In the genomic region with DNA sequence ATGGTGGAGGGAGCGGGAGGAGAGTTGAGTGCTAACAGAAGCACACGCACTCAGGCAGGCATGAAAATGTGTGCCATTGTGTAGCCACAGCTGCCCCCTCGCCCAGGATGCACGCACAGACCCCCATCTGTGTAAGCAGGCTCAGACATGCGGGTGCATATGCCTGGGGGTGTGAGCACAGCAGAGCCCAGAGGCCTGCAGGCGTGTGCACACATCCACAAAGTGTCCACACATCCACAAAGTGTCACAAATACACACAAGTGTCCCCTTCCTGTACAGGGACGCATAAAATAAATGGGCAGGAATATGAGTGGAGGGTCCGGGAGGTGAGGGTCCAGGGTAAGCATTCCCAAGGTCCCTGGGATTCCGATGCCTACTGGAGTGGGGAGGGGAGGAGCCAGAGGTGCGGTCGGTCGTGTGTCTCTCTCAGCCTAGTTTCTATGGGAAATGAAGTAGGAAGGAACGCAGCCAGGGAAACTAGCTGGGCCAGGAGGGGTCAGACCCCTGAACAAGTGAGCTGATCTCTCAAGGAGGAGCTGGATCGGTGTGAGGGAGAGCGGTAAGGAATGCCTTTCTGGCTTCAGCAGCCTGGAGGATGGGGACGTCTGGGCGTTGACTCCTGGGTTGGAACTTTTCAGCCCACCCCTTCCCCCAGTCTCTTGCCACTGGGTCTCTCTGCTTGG, we compare ENCODE assay signal across 13 cellular contexts. TPM values are rescaled to one million over a fixed set of nuclear protein-coding genes. Genes with fewer than 3 reads are reported as not detected.
DNase-seq lines count a peak whose midpoint lies in the region; ATAC-seq and TF ChIP-seq lines count a peak whose summit lies in the region.
"Had no signal": no experiment of that assay in that cellular context is flagged by ENCODE, and none has a peak within 500 bp of the region (broad histone marks: within the 10 kb centered on the region; RNA-seq: fewer than 3 reads in every experiment).

No MANE protein-coding gene starts in this region.

- no peaks in the 10 kb centered on the region for H3K36me3 ChIP-seq in Peyer's patch
- H3K36me3 ChIP-seq: adrenal gland had no signal

- POLR2A ChIA-PET in WTC11 (lab: Charles Lee) = interaction anchor here (1.3 kb wide), 1 partner anchor 12 kb away, joined by 3 read pairs; no protein-coding TSS in a partner anchor

- H3K27ac ChIP-seq in Peyer's patch = no peak overlapping the region

- H3K27me3 ChIP-seq in Peyer's patch = peaks cover 0 to 6% of the 10 kb centered on the region in 2 donors

- peaks cover 0 to 20% (median 0%) of the 10 kb centered on the region in 4 donors for H3K4me1 ChIP-seq in Peyer's patch

- peak; percentile 13 for ATAC-seq in WTC11
- ATAC-seq in natural killer cell treated with Interleukin-12 subunit alpha and Interleukin-12 subunit beta and Interleukin-15 and Interleukin-18, amount 100 ng/mL, for 72 hours = no peak
- ATAC-seq: T-cell had no signal

- H3K4me3 ChIP-seq in Peyer's patch = no peak overlapping the region

- H3K36me3 Mint-ChIP-seq in WTC11 = no peaks in the 10 kb centered on the region
- no peaks in the 10 kb centered on the region for H3K36me3 Mint-ChIP-seq in glutamatergic neuron (ENCODE audit: unreplicated experiment)
- H3K36me3 Mint-ChIP-seq in natural killer cell treated with Interleukin-12 subunit alpha and Interleukin-12 subunit beta and Interleukin-15 and Interleukin-18, amount 100 ng/mL, for 72 hours = no peaks in the 10 kb centered on the region
- H3K36me3 Mint-ChIP-seq: CD4-positive, CD25-positive, alpha-beta regulatory T cell; T-cell had no signal

- no peak for TF ChIP-seq POLR2A in Peyer's patch (IDR thresholded peaks at IDR 0.05)

- peak; percentile 43 for DNase-seq in ELF-1 (ENCODE audit: low read depth, low spot score)
- DNase-seq in WTC11 (ENCODE audit: low spot score) = no peak
- DNase-seq in glutamatergic neuron = no peak
- DNase-seq in posterior vena cava (ENCODE audit: low spot score) = peak; percentile 64
- no peak for DNase-seq in natural killer cell treated with Interleukin-12 subunit alpha and Interleukin-12 subunit beta and Interleukin-15 and Interleukin-18, amount 100 ng/mL, for 72 hours (ENCODE audit: low spot score)
- no peak for DNase-seq in Peyer's patch
- no peak for DNase-seq in NCI-H1694 treated with DMSO at 0.1 percent for 48 hours (lab: John Stamatoyannopoulos, UW)
- DNase-seq in stimulated activated CD4-positive, alpha-beta T cell treated with anti-CD3 and anti-CD28 coated beads, Interleukin-2, amount 100 ng/mL, for 48 hours = no peak
- DNase-seq: CD4-positive, CD25-positive, alpha-beta regulatory T cell; occipital lobe; stimulated activated CD4-positive, alpha-beta T cell treated with anti-CD3 and anti-CD28 coated beads, Interleukin-4, amount 100 ng/mL, for 4 hours; T-cell had no signal

- H3K9me3 Mint-ChIP-seq in WTC11 (no peaks in the 10 kb centered on the region), glutamatergic neuron (ENCODE audit: unreplicated experiment) (peaks cover 6% of the 10 kb centered on the region)
- no peaks in the 10 kb centered on the region for H3K9me3 Mint-ChIP-seq in natural killer cell treated with Interleukin-12 subunit alpha and Interleukin-12 subunit beta and Interleukin-15 and Interleukin-18, amount 100 ng/mL, for 72 hours
- H3K9me3 Mint-ChIP-seq: T-cell had no signal

- TF ChIP-seq CTCF in WTC11 (IDR thresholded peaks at IDR 0.05) (no peak), glutamatergic neuron (IDR thresholded peaks at IDR 0.05; ENCODE audit: partially characterized antibody, unreplicated experiment) (no peak), Peyer's patch (IDR thresholded peaks at IDR 0.05) (no peak)

- H3K4me1 Mint-ChIP-seq in WTC11 = peaks cover 45% of the 10 kb centered on the region
- H3K4me1 Mint-ChIP-seq in glutamatergic neuron (ENCODE audit: low read depth, unreplicated experiment) = peaks cover 5% of the 10 kb centered on the region
- H3K4me1 Mint-ChIP-seq in natural killer cell treated with Interleukin-12 subunit alpha and Interleukin-12 subunit beta and Interleukin-15 and Interleukin-18, amount 100 ng/mL, for 72 hours (ENCODE audit: low read depth in 2 of 2) = no peaks in the 10 kb centered on the region

- CTCF ChIA-PET in WTC11 (lab: Charles Lee) = interaction anchor here (1.1 to 5.9 kb wide), 13 partner anchors 8 to 209 kb away, joined by 3 to 56 read pairs (median 4); no protein-coding TSS in a partner anchor

- intact Hi-C loops in posterior vena cava (cut with DNase I) = no loop called here

- H3K4me3 Mint-ChIP-seq in WTC11 (peak overlapping the region; percentile 78), glutamatergic neuron (ENCODE audit: unreplicated experiment) (peak overlapping the region; percentile 43)
- no peak overlapping the region for H3K4me3 Mint-ChIP-seq in natural killer cell treated with Interleukin-12 subunit alpha and Interleukin-12 subunit beta and Interleukin-15 and Interleukin-18, amount 100 ng/mL, for 72 hours
- H3K4me3 Mint-ChIP-seq: T-cell had no signal

- H3K27ac Mint-ChIP-seq in WTC11 = no peak overlapping the region
- no peak overlapping the region for H3K27ac Mint-ChIP-seq in glutamatergic neuron (ENCODE audit: unreplicated experiment)
- no peak overlapping the region for H3K27ac Mint-ChIP-seq in natural killer cell treated with Interleukin-12 subunit alpha and Interleukin-12 subunit beta and Interleukin-15 and Interleukin-18, amount 100 ng/mL, for 72 hours
- H3K27ac Mint-ChIP-seq: CD4-positive, CD25-positive, alpha-beta regulatory T cell; T-cell had no signal

- H3K9me3 ChIP-seq in Peyer's patch = no peaks in the 10 kb centered on the region
- H3K9me3 ChIP-seq: adrenal gland had no signal

- peaks cover 51% of the 10 kb centered on the region for H3K27me3 Mint-ChIP-seq in WTC11 (ENCODE audit: low read depth)
- H3K27me3 Mint-ChIP-seq in glutamatergic neuron (ENCODE audit: unreplicated experiment) = peaks cover 16% of the 10 kb centered on the region
- peaks cover 44 to 60% of the 10 kb centered on the region in 2 donors for H3K27me3 Mint-ChIP-seq in natural killer cell treated with Interleukin-12 subunit alpha and Interleukin-12 subunit beta and Interleukin-15 and Interleukin-18, amount 100 ng/mL, for 72 hours

TF ChIP-seq in WTC11, 78 proteins besides CTCF, POLR2A, EP300 and RAD21 (continues in another document):
- TF ChIP-seq NFE2L1 (CRISPR knock-in tag; IDR thresholded peaks at IDR 0.05) (no peak), GABPB1 (CRISPR knock-in tag; IDR thresholded peaks at IDR 0.05) (no peak), TP53 (CRISPR knock-in tag; IDR thresholded peaks at IDR 0.05) (no peak), ZNF671 (CRISPR knock-in tag; IDR thresholded peaks at IDR 0.05) (no peak)
- TF ChIP-seq, protein P1, sequence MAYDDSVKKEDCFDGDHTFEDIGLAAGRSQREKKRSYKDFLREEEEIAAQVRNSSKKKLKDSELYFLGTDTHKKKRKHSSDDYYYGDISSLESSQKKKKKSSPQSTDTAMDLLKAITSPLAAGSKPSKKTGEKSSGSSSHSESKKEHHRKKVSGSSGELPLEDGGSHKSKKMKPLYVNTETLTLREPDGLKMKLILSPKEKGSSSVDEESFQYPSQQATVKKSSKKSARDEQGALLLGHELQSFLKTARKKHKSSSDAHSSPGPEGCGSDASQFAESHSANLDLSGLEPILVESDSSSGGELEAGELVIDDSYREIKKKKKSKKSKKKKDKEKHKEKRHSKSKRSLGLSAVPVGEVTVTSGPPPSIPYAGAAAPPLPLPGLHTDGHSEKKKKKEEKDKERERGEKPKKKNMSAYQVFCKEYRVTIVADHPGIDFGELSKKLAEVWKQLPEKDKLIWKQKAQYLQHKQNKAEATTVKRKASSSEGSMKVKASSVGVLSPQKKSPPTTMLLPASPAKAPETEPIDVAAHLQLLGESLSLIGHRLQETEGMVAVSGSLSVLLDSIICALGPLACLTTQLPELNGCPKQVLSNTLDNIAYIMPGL (CRISPR knock-in tag; IDR thresholded peaks at IDR 0.05) = no peak
- TF ChIP-seq, protein P2, sequence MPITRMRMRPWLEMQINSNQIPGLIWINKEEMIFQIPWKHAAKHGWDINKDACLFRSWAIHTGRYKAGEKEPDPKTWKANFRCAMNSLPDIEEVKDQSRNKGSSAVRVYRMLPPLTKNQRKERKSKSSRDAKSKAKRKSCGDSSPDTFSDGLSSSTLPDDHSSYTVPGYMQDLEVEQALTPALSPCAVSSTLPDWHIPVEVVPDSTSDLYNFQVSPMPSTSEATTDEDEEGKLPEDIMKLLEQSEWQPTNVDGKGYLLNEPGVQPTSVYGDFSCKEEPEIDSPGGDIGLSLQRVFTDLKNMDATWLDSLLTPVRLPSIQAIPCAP (CRISPR knock-in tag; IDR thresholded peaks at IDR 0.05) = no peak

RNA-seq across cellular contexts. Expression of a gene that starts 0.7 kb away (rescaled TPM):
- total RNA-seq in WTC11 (2021) (10.6 to 11.5 TPM (median 11.4 TPM) in 3 replicates), glutamatergic neuron (ENCODE audit: unreplicated experiment) (not detected), posterior vena cava (1 to 10 TPM; 4.1 to 6.8 TPM), Peyer's patch (1 to 10 TPM in 1 of 4 donors, under 1 TPM in 1, not detected in 2; 0.67 to 1.2 TPM)
- total RNA-seq in natural killer cell treated with Interleukin-12 subunit alpha and Interleukin-12 subunit beta and Interleukin-15 and Interleukin-18, amount 100 ng/mL, for 72 hours = 1 to 10 TPM; 2.6 to 6.1 TPM
- total RNA-seq: CD4-positive, CD25-positive, alpha-beta regulatory T cell; occipital lobe had no signal

RNA-seq across cellular contexts. Expression of a gene that starts 40.6 kb away (rescaled TPM):
- 0.09 to 0.11 TPM (median 0.11 TPM) in 3 replicates for total RNA-seq in WTC11 (2021)
- total RNA-seq in glutamatergic neuron (ENCODE audit: unreplicated experiment) = not detected
- under 1 TPM; 0.19 to 0.48 TPM for total RNA-seq in posterior vena cava
- not detected for total RNA-seq in natural killer cell treated with Interleukin-12 subunit alpha and Interleukin-12 subunit beta and Interleukin-15 and Interleukin-18, amount 100 ng/mL, for 72 hours
- total RNA-seq in Peyer's patch = under 1 TPM in 2 of 4 donors, not detected in 2; 0.13 to 0.38 TPM
- total RNA-seq: CD4-positive, CD25-positive, alpha-beta regulatory T cell; occipital lobe had no signal

RNA-seq across cellular contexts. Expression of a gene that starts 42.1 kb away (rescaled TPM):
- total RNA-seq in WTC11 (2021) = 0.11 to 0.18 TPM in 2 of 3 replicates, not detected in the other
- total RNA-seq in glutamatergic neuron (ENCODE audit: unreplicated experiment) = not detected
- total RNA-seq in posterior vena cava = not detected
- under 1 TPM in 1 of 2 donors, not detected in 1; 0.43 TPM for total RNA-seq in natural killer cell treated with Interleukin-12 subunit alpha and Interleukin-12 subunit beta and Interleukin-15 and Interleukin-18, amount 100 ng/mL, for 72 hours
- not detected for total RNA-seq in Peyer's patch
- total RNA-seq: CD4-positive, CD25-positive, alpha-beta regulatory T cell had no signal

RNA-seq across cellular contexts. Expression of a gene that starts 59.0 kb away (rescaled TPM):
- total RNA-seq in WTC11 (2021) (0.21 to 0.70 TPM (median 0.34 TPM) in 3 replicates), glutamatergic neuron (ENCODE audit: unreplicated experiment) (not detected), posterior vena cava (not detected), Peyer's patch (not detected)
- total RNA-seq in natural killer cell treated with Interleukin-12 subunit alpha and Interleukin-12 subunit beta and Interleukin-15 and Interleukin-18, amount 100 ng/mL, for 72 hours = under 1 TPM in 1 of 2 donors, not detected in 1; 0.22 TPM
- total RNA-seq: CD4-positive, CD25-positive, alpha-beta regulatory T cell; occipital lobe had no signal

Comparison
In these comparisons a context has a peak if more than half of its experiments do, and no peak if none do; other contexts are left out.
1. DNase-seq: peak in ELF-1 (single experiment) and posterior vena cava (single experiment); none in WTC11 (single experiment), glutamatergic neuron (single experiment), natural killer cell treated with Interleukin-12 subunit alpha and Interleukin-12 subunit beta and Interleukin-15 and Interleukin-18, amount 100 ng/mL, for 72 hours (single experiment), Peyer's patch (0 of 3), NCI-H1694 treated with DMSO at 0.1 percent for 48 hours (single experiment) and stimulated activated CD4-positive, alpha-beta T cell treated with anti-CD3 and anti-CD28 coated beads, Interleukin-2, amount 100 ng/mL, for 48 hours (0 of 2).